In the genomic region with DNA sequence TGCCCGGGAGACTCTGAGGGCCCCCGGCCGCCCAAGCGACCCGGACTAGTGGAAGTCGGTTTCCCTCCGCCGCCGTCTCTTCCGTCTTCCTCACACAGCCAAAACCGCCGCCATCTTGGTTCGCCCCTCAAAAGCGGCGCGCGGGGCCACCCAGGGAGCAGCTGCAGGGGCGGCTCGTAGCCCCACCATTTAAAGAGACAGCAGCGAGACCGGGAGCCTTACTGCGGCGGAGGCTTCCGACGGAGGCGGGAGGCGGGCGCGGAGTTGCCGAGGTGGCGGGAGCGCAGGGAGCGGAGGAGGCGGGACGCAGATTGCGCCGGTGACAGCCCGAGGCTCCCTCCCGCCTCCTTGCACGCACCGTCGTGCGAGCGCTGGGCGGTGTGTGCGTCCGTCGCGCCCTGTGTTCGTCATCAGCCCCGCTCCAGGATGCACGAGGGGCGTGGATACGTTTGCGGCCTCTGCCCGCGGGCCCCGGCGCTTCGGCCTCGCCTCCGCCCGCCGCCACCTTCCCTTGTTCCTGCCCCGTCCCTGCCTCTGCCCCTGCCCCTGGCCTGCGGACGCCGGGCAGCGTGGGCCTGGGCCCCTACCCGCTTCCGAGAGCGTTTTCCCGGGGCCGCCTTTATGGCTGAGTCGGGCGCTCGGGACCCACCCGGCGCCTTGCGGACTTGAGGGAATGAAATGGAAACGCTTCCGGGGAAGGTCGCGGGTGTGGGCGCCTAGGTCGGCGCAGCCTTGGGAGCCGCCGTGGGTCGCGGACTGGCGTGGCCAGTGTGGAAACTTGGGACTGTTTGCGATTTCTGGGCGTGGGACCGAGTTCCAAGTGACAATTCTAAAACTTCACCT, we compare ENCODE assay signal across 8 cellular contexts. TPM values are rescaled to one million over a fixed set of nuclear protein-coding genes. Genes with fewer than 3 reads are reported as not detected.
DNase-seq lines count a peak whose midpoint lies in the region; ATAC-seq lines count a peak whose summit lies in the region.

PPP4R3A (minus strand) TSS at position 140 of the 843 bp plus-strand sequence. CDS start 663 bp downstream, outside the sequence.

- CTCF ChIA-PET in activated CD8-positive, alpha-beta memory T cell treated with anti-CD3 and anti-CD28 coated beads, Interleukin-2, amount 10 ng/mL, durations not matched to agents 7 days and 5 days (lab: Charles Lee), result interaction anchor here (1.8 kb wide), 1 partner anchor 401 kb away, joined by 5 read pairs; no protein-coding TSS in a partner anchor

- peaks cover 18% of the 10 kb centered on the region for H3K4me1 Mint-ChIP-seq in activated CD8-positive, alpha-beta memory T cell treated with anti-CD3 and anti-CD28 coated beads, Interleukin-2, amount 10 ng/mL, durations not matched to agents 7 days and 5 days

- peak within 1 kb of the TSS; percentile 100 for H3K27ac Mint-ChIP-seq in activated CD8-positive, alpha-beta memory T cell treated with anti-CD3 and anti-CD28 coated beads, Interleukin-2, amount 10 ng/mL, durations not matched to agents 7 days and 5 days

- no peaks in the 10 kb centered on the region for H3K27me3 ChIP-seq in NT2/D1 (ENCODE audit: insufficient read depth, insufficient read length)
- no peaks in the 10 kb centered on the region for H3K27me3 ChIP-seq in endocrine pancreas (ENCODE audit: control insufficient read depth, insufficient read depth, low read length)

- peaks cover 33% of the 10 kb centered on the region for H3K36me3 Mint-ChIP-seq in activated CD8-positive, alpha-beta memory T cell treated with anti-CD3 and anti-CD28 coated beads, Interleukin-2, amount 10 ng/mL, durations not matched to agents 7 days and 5 days

- H3K9me3 ChIP-seq in NT2/D1 (ENCODE audit: insufficient read depth, low read length), result no peaks in the 10 kb centered on the region
- H3K9me3 ChIP-seq in endocrine pancreas (ENCODE audit: control insufficient read depth, low read length), result no peaks in the 10 kb centered on the region

- H3K36me3 ChIP-seq in NT2/D1 (ENCODE audit: insufficient read depth, insufficient read length, low read length) (peaks cover 20% of the 10 kb centered on the region), endocrine pancreas (ENCODE audit: control insufficient read depth, insufficient read depth, low read length) (no peaks in the 10 kb centered on the region)

- peak within 1 kb of the TSS; percentile 93 for H3K4me3 Mint-ChIP-seq in activated CD8-positive, alpha-beta memory T cell treated with anti-CD3 and anti-CD28 coated beads, Interleukin-2, amount 10 ng/mL, durations not matched to agents 7 days and 5 days

- ATAC-seq in GM21381 (IDR thresholded peaks at IDR 0.05; ENCODE audit: unreplicated experiment), result peak; percentile 81
- ATAC-seq in activated CD8-positive, alpha-beta memory T cell treated with anti-CD3 and anti-CD28 coated beads, Interleukin-2, amount 10 ng/mL, durations not matched to agents 7 days and 5 days, result peak; percentile 86

- H3K9ac ChIP-seq in NT2/D1 (ENCODE audit: insufficient read length, low read depth), result peak within 1 kb of the TSS; percentile 96
- H3K9ac ChIP-seq in endocrine pancreas (ENCODE audit: control insufficient read depth, insufficient read depth, low read length), result peak within 1 kb of the TSS; percentile 91

- no peaks in the 10 kb centered on the region for H3K9me3 Mint-ChIP-seq in activated CD8-positive, alpha-beta memory T cell treated with anti-CD3 and anti-CD28 coated beads, Interleukin-2, amount 10 ng/mL, durations not matched to agents 7 days and 5 days (ENCODE audit: low read depth)

- peak within 1 kb of the TSS; percentile 96 for H3K4me3 ChIP-seq in NT2/D1 (ENCODE audit: insufficient read length, low read depth)
- H3K4me3 ChIP-seq in endocrine pancreas (ENCODE audit: control insufficient read depth, insufficient read depth, low read length), result peak within 1 kb of the TSS; percentile 99

- H3K4me1 ChIP-seq in NT2/D1 (ENCODE audit: insufficient read depth, insufficient read length) (no peaks in the 10 kb centered on the region), endocrine pancreas (ENCODE audit: control insufficient read depth, insufficient read depth, low read length) (peaks cover 6% of the 10 kb centered on the region)

- DNase-seq in COR-L47 (lab: John Stamatoyannopoulos, UW), result peak; percentile 99
- DNase-seq in HUDEP-2 (lab: John Stamatoyannopoulos, UW; ENCODE audit: unreplicated experiment in 76 of 76), result peak in 75 of 76 experiments; percentile 33 to 95 (median 88)
- DNase-seq in NT2/D1 (ENCODE audit: low read depth, low spot score), result peak; percentile 83
- DNase-seq in activated CD8-positive, alpha-beta memory T cell treated with anti-CD3 and anti-CD28 coated beads, Interleukin-2, amount 10 ng/mL, durations not matched to agents 7 days and 5 days, result peak; percentile 96
- DNase-seq in mesenteric fat pad (ENCODE audit: low spot score), result peak; percentile 97
- DNase-seq in stimulated activated CD8-positive, alpha-beta memory T cell treated with anti-CD3 and anti-CD28 coated beads, Interleukin-15, amount 100 ng/mL, for 24 hours (ENCODE audit: low read depth), result peak; percentile 84

- no peaks in the 10 kb centered on the region for H3K27me3 Mint-ChIP-seq in activated CD8-positive, alpha-beta memory T cell treated with anti-CD3 and anti-CD28 coated beads, Interleukin-2, amount 10 ng/mL, durations not matched to agents 7 days and 5 days

RNA-seq across cellular contexts. Expression of gene PPP4R3A, which starts in this region (rescaled TPM):
- 100 to 1,000 TPM; 138 to 148 TPM for total RNA-seq in activated CD8-positive, alpha-beta memory T cell treated with anti-CD3 and anti-CD28 coated beads, Interleukin-2, amount 10 ng/mL, durations not matched to agents 7 days and 5 days
- 64.4 TPM for total RNA-seq in mesenteric fat pad

Comparison
In these comparisons a context has a peak if more than half of its experiments do, and no peak if none do; other contexts are left out.
1. Peak in every context shown above with its lines: DNase-seq, ATAC-seq and H3K4me3 ChIP-seq.